Comparison of ENCODE assay signal across 8 cellular contexts in the genomic region with DNA sequence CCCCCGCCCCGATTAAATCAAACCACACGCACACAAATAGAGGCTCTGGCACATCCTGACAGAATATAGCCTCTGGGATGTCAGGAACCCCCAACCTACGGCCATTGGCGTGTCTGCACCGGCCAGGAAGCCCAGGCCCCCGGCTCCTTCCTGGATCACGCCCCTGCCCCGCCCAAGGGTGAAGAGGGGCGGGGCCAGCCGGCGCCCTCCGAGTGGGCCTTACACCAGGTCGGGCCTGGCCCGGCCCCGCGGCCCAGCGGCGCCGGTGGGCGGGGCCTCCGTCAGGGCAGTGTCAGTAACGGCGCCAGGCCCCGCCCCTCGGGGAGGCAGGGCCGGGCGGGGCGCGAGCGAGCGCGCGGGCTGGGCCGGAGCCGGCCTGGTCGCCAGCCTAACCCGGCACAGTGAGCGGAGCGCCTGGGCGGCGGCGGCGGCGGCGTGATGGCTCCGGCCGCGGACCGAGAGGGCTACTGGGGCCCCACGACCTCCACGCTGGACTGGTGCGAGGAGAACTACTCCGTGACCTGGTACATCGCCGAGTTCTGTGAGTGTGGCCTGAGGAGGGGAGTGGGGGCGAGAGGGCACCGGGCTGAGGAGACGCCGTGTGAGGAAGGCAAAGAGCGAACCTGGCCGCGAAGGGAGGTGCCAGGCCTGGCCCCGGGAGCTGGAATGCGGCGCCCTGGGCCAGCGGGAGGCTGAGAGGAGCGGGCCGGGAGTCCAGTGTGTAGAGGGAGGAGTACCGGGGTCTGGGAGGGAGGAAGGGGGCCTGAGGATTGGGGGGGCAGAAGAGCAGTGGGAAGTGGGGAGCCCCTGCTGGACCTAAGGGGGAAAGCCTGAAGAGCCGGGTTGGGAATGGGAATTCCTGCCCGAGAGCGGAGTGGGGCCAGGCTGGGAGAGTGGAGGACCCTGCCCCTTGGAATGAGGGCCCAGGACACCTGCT. TPM values are rescaled to one million over a fixed set of nuclear protein-coding genes. Genes with fewer than 3 reads are reported as not detected.
DNase-seq lines count a peak whose midpoint lies in the region; ATAC-seq and TF ChIP-seq lines count a peak whose summit lies in the region.

A gene (plus strand): TSS at position 380 of the 937 bp plus-strand sequence. CDS start 59 bp downstream, at position 439.

- ATAC-seq in GM19043 (IDR thresholded peaks at IDR 0.05; ENCODE audit: low read depth, unreplicated experiment) (peak; percentile 94), HG03354 (IDR thresholded peaks at IDR 0.05; ENCODE audit: poor library complexity, severe bottlenecking, unreplicated experiment) (peak; percentile 95)
- peak; percentile 99 for ATAC-seq in activated CD4-positive, alpha-beta T cell treated with anti-CD3 and anti-CD28 coated beads for 36 hours

- H3K4me1 Mint-ChIP-seq in activated CD4-positive, alpha-beta T cell treated with anti-CD3 and anti-CD28 coated beads for 36 hours = peaks cover 20% of the 10 kb centered on the region

- peak within 1 kb of the TSS; percentile 92 for H3K27ac ChIP-seq in cingulate gyrus (ENCODE audit: low read depth, low read length)

- H3K27me3 Mint-ChIP-seq in activated CD4-positive, alpha-beta T cell treated with anti-CD3 and anti-CD28 coated beads for 36 hours = no peaks in the 10 kb centered on the region

- peak within 1 kb of the TSS; percentile 93 for H3K4me3 ChIP-seq in BJ (ENCODE audit: low read depth, low read length)

- H3K27ac Mint-ChIP-seq in activated CD4-positive, alpha-beta T cell treated with anti-CD3 and anti-CD28 coated beads for 36 hours = peak within 1 kb of the TSS; percentile 70

- POLR2A ChIA-PET in BJ (lab: Charles Lee) = no interaction called here
- POLR2A ChIA-PET in activated CD4-positive, alpha-beta T cell treated with anti-CD3 and anti-CD28 coated beads for 36 hours (lab: Charles Lee) = no interaction called here

- H3K27me3 ChIP-seq in BJ (ENCODE audit: control insufficient read depth, insufficient read depth, low read length) = no peaks in the 10 kb centered on the region

- DNase-seq in BJ (ENCODE audit: low read depth) (peak; percentile 45), NCI-H446 treated with DMSO at 0.1 percent for 48 hours (lab: John Stamatoyannopoulos, UW) (peak; percentile 71), left kidney (ENCODE audit: low read depth, low spot score) (peak; percentile 96)
- peak; percentile 94 for DNase-seq in activated CD4-positive, alpha-beta T cell treated with anti-CD3 and anti-CD28 coated beads for 36 hours
- peak; percentile 86 to 94 for DNase-seq in stimulated activated CD4-positive, alpha-beta T cell treated with anti-CD3 and anti-CD28 coated beads, Interleukin-2, amount 100 ng/mL, for 24 hours

- intact Hi-C loops in activated CD4-positive, alpha-beta T cell treated with anti-CD3 and anti-CD28 coated beads for 36 hours (cut with DNase I, micrococcal nuclease) = loop anchor here (1.0 to 2.0 kb wide), 10 partner anchors 51 to 626 kb away; a partner anchor contains a TSS

- peak; percentile 66 for TF ChIP-seq CTCF in BJ (IDR thresholded peaks at IDR 0.05; ENCODE audit: insufficient read depth, low read depth, low read length)

- CTCF ChIA-PET in BJ (lab: Yijun Ruan, JAX) = interaction anchor here (0.5 to 1.2 kb wide), 3 partner anchors 10 to 58 kb away, joined by 3 read pairs; no protein-coding TSS in a partner anchor
- CTCF ChIA-PET in activated CD4-positive, alpha-beta T cell treated with anti-CD3 and anti-CD28 coated beads for 36 hours (lab: Charles Lee) = interaction anchor here (2.2 kb wide), 1 partner anchor 59 kb away, joined by 13 read pairs; no protein-coding TSS in a partner anchor

- H3K9me3 Mint-ChIP-seq in activated CD4-positive, alpha-beta T cell treated with anti-CD3 and anti-CD28 coated beads for 36 hours (ENCODE audit: low read depth) = no peaks in the 10 kb centered on the region

- H3K36me3 ChIP-seq in BJ (ENCODE audit: control insufficient read depth, insufficient read depth, low read length) = no peaks in the 10 kb centered on the region

- H3K36me3 Mint-ChIP-seq in activated CD4-positive, alpha-beta T cell treated with anti-CD3 and anti-CD28 coated beads for 36 hours (ENCODE audit: low read depth) = peaks cover 3% of the 10 kb centered on the region

- H3K4me3 Mint-ChIP-seq in activated CD4-positive, alpha-beta T cell treated with anti-CD3 and anti-CD28 coated beads for 36 hours = peak within 1 kb of the TSS; percentile 72

RNA-seq across cellular contexts. Expression of the gene that starts here (rescaled TPM):
- 9.7 and 13.9 TPM in 2 replicates for polyA plus RNA-seq in BJ (2011; rRNA removed)
- 5.4 and 6.7 TPM in 2 replicates for polyA minus RNA-seq in BJ (2011; rRNA and poly(A)+ RNA removed)
- 10 to 100 TPM in 1 of 2 experiments, 1 to 10 TPM in 1; 8.9 to 10.3 TPM for total RNA-seq in activated CD4-positive, alpha-beta T cell treated with anti-CD3 and anti-CD28 coated beads for 36 hours

Comparison
In these comparisons a context has a peak if more than half of its experiments do, and no peak if none do; other contexts are left out.
1. Peak in every context shown above with its lines: DNase-seq, ATAC-seq, H3K4me3 ChIP-seq and H3K27ac ChIP-seq.
2. DNase-seq: peak in every context shown above with its lines; median percentile 96 in left kidney; 94 in activated CD4-positive, alpha-beta T cell treated with anti-CD3 and anti-CD28 coated beads for 36 hours; 90 in stimulated activated CD4-positive, alpha-beta T cell treated with anti-CD3 and anti-CD28 coated beads, Interleukin-2, amount 100 ng/mL, for 24 hours; 71 in NCI-H446 treated with DMSO at 0.1 percent for 48 hours; 45 in BJ.